ENCODE assay signal across 24 cellular contexts in the genomic region with DNA sequence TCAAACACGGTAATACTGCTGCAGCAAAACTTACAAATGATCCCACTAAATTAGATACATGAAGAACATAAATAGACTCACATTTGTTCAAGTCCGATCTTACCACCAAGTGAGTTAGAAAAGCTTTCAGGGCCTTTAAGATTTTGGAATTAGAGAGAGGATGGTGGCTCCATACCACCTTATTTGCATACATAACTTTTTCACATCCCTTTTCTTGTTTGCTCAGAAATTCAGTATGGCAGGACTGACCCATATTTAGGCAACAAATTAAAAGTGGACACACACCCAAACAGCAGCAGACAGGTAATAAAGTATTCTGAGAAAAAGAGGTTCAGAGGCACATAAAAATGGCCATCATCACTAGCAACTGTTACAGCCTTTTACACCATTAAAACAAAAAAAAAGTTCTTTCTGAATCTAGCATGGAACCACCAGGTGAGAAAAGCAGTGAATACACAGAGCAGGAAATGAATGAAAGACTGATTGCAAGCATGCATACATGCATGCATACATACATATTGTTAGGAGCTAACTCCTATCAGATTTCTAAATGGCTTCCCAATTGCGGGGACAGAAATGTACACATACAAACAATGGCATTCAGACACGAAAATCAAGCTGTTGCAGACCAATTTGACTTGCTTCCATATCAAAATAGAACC.
DNase-seq lines count a peak whose midpoint lies in the region; ATAC-seq and TF ChIP-seq lines count a peak whose summit lies in the region.
"Had no signal": no experiment of that assay in that cellular context is flagged by ENCODE, and none has a peak within 500 bp of the region (broad histone marks: within the 10 kb centered on the region; RNA-seq: fewer than 3 reads in every experiment).

No MANE protein-coding gene starts in this region.

- TF ChIP-seq CTCF in GM12865 (IDR thresholded peaks at IDR 0.05; ENCODE audit: insufficient read depth, low read depth, low read length, missing control alignments): no peak

- ATAC-seq in GM19043 (IDR thresholded peaks at IDR 0.05; ENCODE audit: low read depth, unreplicated experiment) (peak; percentile 66), HG02678 (IDR thresholded peaks at IDR 0.05; ENCODE audit: unreplicated experiment) (peak; percentile 77), HG03378 (IDR thresholded peaks at IDR 0.05; ENCODE audit: unreplicated experiment) (peak; percentile 70), HG03159 (IDR thresholded peaks at IDR 0.05; ENCODE audit: unreplicated experiment) (no peak)
- ATAC-seq: activated naive CD8-positive, alpha-beta T cell treated with anti-CD3 and anti-CD28 coated beads, Interleukin-2, amount 50 U/mL, for 24 hours; K562; natural killer cell; pancreas; right lobe of liver had no signal

- no peak overlapping the region for H3K4me3 ChIP-seq in GM12865 (ENCODE audit: low read depth, low read length)
- H3K4me3 ChIP-seq: K562, pancreas, right lobe of liver, uterus had no signal

- DNase-seq in GM12865 (ENCODE audit: low read depth): peak; percentile 3
- no peak for DNase-seq in NCI-H2171 treated with DMSO at 0.1 percent for 48 hours (lab: John Stamatoyannopoulos, UW)
- DNase-seq in T1000 (lab: John Stamatoyannopoulos, UW): no peak
- no peak for DNase-seq in AG08395 (ENCODE audit: low spot score)
- DNase-seq: activated CD8-positive, alpha-beta memory T cell treated with anti-CD3 and anti-CD28 coated beads, Interleukin-2, amount 50 U/mL, for 48 hours; activated effector memory CD4-positive, alpha-beta T cell treated with Interleukin-2 at 50 U/mL for 16 hours; activated naive CD8-positive, alpha-beta T cell treated with anti-CD3 and anti-CD28 coated beads, Interleukin-2, amount 50 U/mL, for 24 hours; GOT3; head of caudate nucleus; natural killer cell; NCI-H1694 treated with DMSO at 0.1 percent for 48 hours; NCI-H2227 treated with DMSO at 0.1 percent for 48 hours; pancreas; right lobe of liver; stimulated activated CD4-positive, alpha-beta T cell treated with anti-CD3 and anti-CD28 coated beads, Interleukin-15, amount 100 ng/mL, for 24 hours; substantia nigra; T-helper 2 cell; uterus; WERI-Rb-1 had no signal
